8 cellular contexts compared by ENCODE assay signal in genomic region chr3:16286161-16286560, GRCh38. TPM values are rescaled to one million over a fixed set of nuclear protein-coding genes. Genes with fewer than 3 reads are reported as not detected.
A peak's percentile ranks its signal among the peaks of the same experiment; 100 is the strongest.
DNase-seq lines count a peak whose midpoint lies in the region; ATAC-seq and TF ChIP-seq lines count a peak whose summit lies in the region.

No MANE protein-coding gene starts in this region.

- H3K27me3 ChIP-seq in PC-3 (ENCODE audit: low read length) (no peaks in the 10 kb centered on the region), Caco-2 (replicated peaks; ENCODE audit: control insufficient read depth, insufficient read depth, low read length) (no peaks in the 10 kb centered on the region)

- peaks cover 57% of the 10 kb centered on the region for H3K36me3 ChIP-seq in KOPT-K1 (ENCODE audit: insufficient read depth, low read length)
- peaks cover 17% of the 10 kb centered on the region for H3K36me3 ChIP-seq in PC-3 (ENCODE audit: low read depth, low read length)
- H3K36me3 ChIP-seq in Caco-2 (ENCODE audit: control insufficient read depth, insufficient read depth, low read length), result no peaks in the 10 kb centered on the region

- peak; percentile 56 for DNase-seq in activated naive CD8-positive, alpha-beta T cell treated with anti-CD3 and anti-CD28 coated beads, Interleukin-2, amount 10 ng/mL, durations not matched to agents 7 days and 5 days
- peak; percentile 47 to 61 for DNase-seq in stimulated activated CD8-positive, alpha-beta memory T cell treated with anti-CD3 and anti-CD28 coated beads, Interleukin-15, amount 100 ng/mL, for 48 hours (ENCODE audit: low read depth in 2 of 2)
- DNase-seq in COLO668 (lab: John Stamatoyannopoulos, UW; ENCODE audit: unreplicated experiment) (no peak), PC-3 (no peak), Caco-2 (no peak), NCI-H510A (lab: John Stamatoyannopoulos, UW) (no peak)

- TF ChIP-seq CTCF in PC-3 (conservative IDR thresholded peaks at IDR 0.05; ENCODE audit: low read depth, low read length), result no peak
- TF ChIP-seq CTCF in Caco-2 (IDR thresholded peaks at IDR 0.05; ENCODE audit: insufficient read depth in 1 of 2, low read depth in 1 of 2, low read length in 1 of 2, severe bottlenecking in 1 of 2, unreplicated experiment in 1 of 2), result no peak

- intact Hi-C loops in PC-3 (cut with micrococcal nuclease), result no loop called here
- intact Hi-C loops in Caco-2 (cut with micrococcal nuclease; ENCODE audit: unreplicated experiment), result no loop called here

- peak overlapping the region; percentile 97 for H3K4me3 Mint-ChIP-seq in activated naive CD8-positive, alpha-beta T cell treated with anti-CD3 and anti-CD28 coated beads, Interleukin-2, amount 10 ng/mL, durations not matched to agents 7 days and 5 days
- H3K4me3 Mint-ChIP-seq in Caco-2 (ENCODE audit: unreplicated experiment), result no peak overlapping the region

- no peak overlapping the region for H3K4me2 ChIP-seq in PC-3 (ENCODE audit: low read length)

- H3K9me2 ChIP-seq in PC-3 (replicated peaks; ENCODE audit: low read length), result no peaks in the 10 kb centered on the region

- no peaks in the 10 kb centered on the region for H3K4me1 ChIP-seq in PC-3 (ENCODE audit: insufficient read depth, low read length)
- peaks cover 6% of the 10 kb centered on the region; the same call in 1 of the 2 replicates for H3K4me1 ChIP-seq in Caco-2

- no peak overlapping the region for H3K9ac ChIP-seq in PC-3 (ENCODE audit: low read length)

- ATAC-seq in GM19463 (IDR thresholded peaks at IDR 0.05; ENCODE audit: unreplicated experiment), result peak; percentile 85
- ATAC-seq in activated naive CD8-positive, alpha-beta T cell treated with anti-CD3 and anti-CD28 coated beads, Interleukin-2, amount 10 ng/mL, durations not matched to agents 7 days and 5 days (ENCODE audit: low read depth), result peak; percentile 80
- no peak for ATAC-seq in PC-3

- H4K20me1 ChIP-seq in PC-3 (ENCODE audit: low read length), result no peaks in the 10 kb centered on the region

- H3K27ac Mint-ChIP-seq in activated naive CD8-positive, alpha-beta T cell treated with anti-CD3 and anti-CD28 coated beads, Interleukin-2, amount 10 ng/mL, durations not matched to agents 7 days and 5 days, result peak overlapping the region; percentile 97
- H3K27ac Mint-ChIP-seq in Caco-2 (ENCODE audit: unreplicated experiment), result no peak overlapping the region

- H3K4me1 Mint-ChIP-seq in activated naive CD8-positive, alpha-beta T cell treated with anti-CD3 and anti-CD28 coated beads, Interleukin-2, amount 10 ng/mL, durations not matched to agents 7 days and 5 days, result peaks cover 41% of the 10 kb centered on the region
- peaks cover 10% of the 10 kb centered on the region for H3K4me1 Mint-ChIP-seq in Caco-2 (ENCODE audit: low read depth, unreplicated experiment)

- POLR2A ChIA-PET in activated naive CD8-positive, alpha-beta T cell treated with anti-CD3 and anti-CD28 coated beads, Interleukin-2, amount 10 ng/mL, durations not matched to agents 7 days and 5 days (lab: Charles Lee), result interaction anchor here (1.3 to 2.8 kb wide), 11 partner anchors 9 to 227 kb away, joined by 5 to 24 read pairs (median 8); partner anchors contain the start of genes DPH3, OXNAD1 and RFTN1
- POLR2A ChIA-PET in PC-3 (lab: Charles Lee; ENCODE audit: unreplicated experiment) (no interaction called here), Caco-2 (lab: Charles Lee) (no interaction called here)

- no peak overlapping the region for H2AFZ ChIP-seq in PC-3 (ENCODE audit: low read length)

- no peaks in the 10 kb centered on the region for H3K79me2 ChIP-seq in PC-3 (ENCODE audit: low read length)

- no peaks in the 10 kb centered on the region for H3F3A ChIP-seq in PC-3 (ENCODE audit: low read length, unreplicated experiment)

- H3K9me3 ChIP-seq in KOPT-K1 (ENCODE audit: insufficient read depth, low read length, poor library complexity, severe bottlenecking) (no peaks in the 10 kb centered on the region), PC-3 (ENCODE audit: low read length) (no peaks in the 10 kb centered on the region), Caco-2 (no peaks in the 10 kb centered on the region)

- H3K9me3 Mint-ChIP-seq in activated naive CD8-positive, alpha-beta T cell treated with anti-CD3 and anti-CD28 coated beads, Interleukin-2, amount 10 ng/mL, durations not matched to agents 7 days and 5 days, result no peaks in the 10 kb centered on the region
- no peaks in the 10 kb centered on the region for H3K9me3 Mint-ChIP-seq in Caco-2 (ENCODE audit: unreplicated experiment)

- no peak overlapping the region for H3K4me3 ChIP-seq in PC-3 (ENCODE audit: low read length)
- no peak overlapping the region for H3K4me3 ChIP-seq in Caco-2 (ENCODE audit: low read depth, low read length)

- H3K27ac ChIP-seq in KOPT-K1 (ENCODE audit: low read depth, low read length, poor library complexity, severe bottlenecking) (peak overlapping the region; percentile 43), PC-3 (ENCODE audit: low read length) (no peak overlapping the region)

- no peaks in the 10 kb centered on the region for H3K27me3 Mint-ChIP-seq in activated naive CD8-positive, alpha-beta T cell treated with anti-CD3 and anti-CD28 coated beads, Interleukin-2, amount 10 ng/mL, durations not matched to agents 7 days and 5 days
- H3K27me3 Mint-ChIP-seq in Caco-2 (ENCODE audit: insufficient read depth, unreplicated experiment), result no peaks in the 10 kb centered on the region

- CTCF ChIA-PET in PC-3 (lab: Charles Lee), result no interaction called here
- CTCF ChIA-PET in Caco-2 (lab: Charles Lee), result no interaction called here

- peaks cover 65% of the 10 kb centered on the region for H3K36me3 Mint-ChIP-seq in activated naive CD8-positive, alpha-beta T cell treated with anti-CD3 and anti-CD28 coated beads, Interleukin-2, amount 10 ng/mL, durations not matched to agents 7 days and 5 days
- peaks cover 30% of the 10 kb centered on the region for H3K36me3 Mint-ChIP-seq in Caco-2 (ENCODE audit: insufficient read depth, unreplicated experiment)

- BruUV-seq in PC-3 (replicated peaks; lab: Mats Ljungman, UMichigan) (no TSS peak), Caco-2 (replicated peaks; lab: Mats Ljungman, UMichigan) (no TSS peak)

RNA-seq across cellular contexts. Expression of gene OXNAD1, which starts 21.1 kb away (rescaled TPM):
- total RNA-seq in activated naive CD8-positive, alpha-beta T cell treated with anti-CD3 and anti-CD28 coated beads, Interleukin-2, amount 10 ng/mL, durations not matched to agents 7 days and 5 days, result 10 to 100 TPM; 76.8 to 77.1 TPM
- 17.6 and 20.5 TPM in 2 replicates for total RNA-seq in PC-3 (2014; rRNA removed)
- total RNA-seq in Caco-2 (2022), result 20.0 and 22.9 TPM in 2 replicates

RNA-seq across cellular contexts. Expression of gene DPH3, which starts 21.4 kb away (rescaled TPM):
- 10 to 100 TPM; 12.1 to 14.9 TPM for total RNA-seq in activated naive CD8-positive, alpha-beta T cell treated with anti-CD3 and anti-CD28 coated beads, Interleukin-2, amount 10 ng/mL, durations not matched to agents 7 days and 5 days
- total RNA-seq in PC-3 (2014; rRNA removed), result 8.1 and 10.2 TPM in 2 replicates
- total RNA-seq in Caco-2 (2022), result 25.6 and 30.0 TPM in 2 replicates

Comparison
In these comparisons a context has a peak if more than half of its experiments do, and no peak if none do; other contexts are left out.
1. DNase-seq: peak in activated naive CD8-positive, alpha-beta T cell treated with anti-CD3 and anti-CD28 coated beads, Interleukin-2, amount 10 ng/mL, durations not matched to agents 7 days and 5 days (single experiment) and stimulated activated CD8-positive, alpha-beta memory T cell treated with anti-CD3 and anti-CD28 coated beads, Interleukin-15, amount 100 ng/mL, for 48 hours (2 of 2); none in COLO668 (single experiment), PC-3 (single experiment), Caco-2 (0 of 2) and NCI-H510A (single experiment).